ENCODE assay signal across 1 cellular context in the genomic region with DNA sequence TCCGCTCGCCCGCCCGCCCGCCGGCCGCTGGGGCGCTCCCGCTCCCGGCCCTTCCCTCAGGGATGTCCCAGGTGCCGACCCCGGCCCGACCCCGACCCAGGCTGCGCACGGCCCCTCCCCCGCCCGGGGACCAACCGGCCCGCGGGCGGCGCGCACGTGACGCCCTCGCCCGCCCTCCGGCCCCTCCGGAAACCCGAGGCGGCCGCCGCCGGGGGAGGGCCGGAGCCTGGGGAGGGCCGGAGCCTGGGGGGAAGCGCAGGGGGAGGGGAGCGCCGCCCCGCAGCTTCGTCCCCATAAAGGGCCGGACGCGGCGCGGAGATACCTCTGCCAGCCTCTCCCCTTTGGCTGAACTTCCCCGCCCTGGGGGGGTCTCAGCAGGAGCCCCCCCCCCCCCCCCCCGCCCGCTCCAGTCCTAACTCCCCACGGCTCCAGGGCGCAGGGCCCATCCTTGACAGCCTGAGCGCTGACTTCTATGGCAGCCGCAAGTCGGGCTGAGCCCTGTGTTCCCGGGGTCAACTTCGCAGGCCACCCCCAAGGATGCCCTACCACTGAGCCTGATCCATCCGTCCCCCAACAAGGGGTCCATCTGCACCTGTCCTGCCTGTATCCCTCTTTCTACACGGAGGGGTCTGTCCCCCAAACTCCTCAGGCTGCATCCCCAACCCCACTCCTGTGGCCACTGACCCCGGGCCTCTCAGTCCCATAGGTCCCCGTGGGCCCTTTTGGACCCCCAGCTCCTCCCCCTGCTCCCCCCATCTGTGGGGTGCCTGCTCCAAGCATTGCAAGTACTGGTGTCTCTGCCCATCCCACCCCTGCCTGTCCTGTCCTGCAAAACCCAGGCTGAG.
TF ChIP-seq lines count a peak whose summit lies in the region.

A gene (minus strand): TSS at position 69 of the 845 bp plus-strand sequence. CDS start 174 bp downstream, outside the sequence.

TF ChIP-seq in H1, 55 proteins besides CTCF, POLR2A, EP300 and RAD21:
- TF ChIP-seq, protein P1, sequence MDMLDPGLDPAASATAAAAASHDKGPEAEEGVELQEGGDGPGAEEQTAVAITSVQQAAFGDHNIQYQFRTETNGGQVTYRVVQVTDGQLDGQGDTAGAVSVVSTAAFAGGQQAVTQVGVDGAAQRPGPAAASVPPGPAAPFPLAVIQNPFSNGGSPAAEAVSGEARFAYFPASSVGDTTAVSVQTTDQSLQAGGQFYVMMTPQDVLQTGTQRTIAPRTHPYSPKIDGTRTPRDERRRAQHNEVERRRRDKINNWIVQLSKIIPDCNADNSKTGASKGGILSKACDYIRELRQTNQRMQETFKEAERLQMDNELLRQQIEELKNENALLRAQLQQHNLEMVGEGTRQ (IDR thresholded peaks at IDR 0.05; ENCODE audit: low read length) = peak; percentile 40
- no peak for TF ChIP-seq KDM5A (IDR thresholded peaks at IDR 0.05; ENCODE audit: low read length)
